Comparison of ENCODE assay signal across 1 cellular context in the genomic region with DNA sequence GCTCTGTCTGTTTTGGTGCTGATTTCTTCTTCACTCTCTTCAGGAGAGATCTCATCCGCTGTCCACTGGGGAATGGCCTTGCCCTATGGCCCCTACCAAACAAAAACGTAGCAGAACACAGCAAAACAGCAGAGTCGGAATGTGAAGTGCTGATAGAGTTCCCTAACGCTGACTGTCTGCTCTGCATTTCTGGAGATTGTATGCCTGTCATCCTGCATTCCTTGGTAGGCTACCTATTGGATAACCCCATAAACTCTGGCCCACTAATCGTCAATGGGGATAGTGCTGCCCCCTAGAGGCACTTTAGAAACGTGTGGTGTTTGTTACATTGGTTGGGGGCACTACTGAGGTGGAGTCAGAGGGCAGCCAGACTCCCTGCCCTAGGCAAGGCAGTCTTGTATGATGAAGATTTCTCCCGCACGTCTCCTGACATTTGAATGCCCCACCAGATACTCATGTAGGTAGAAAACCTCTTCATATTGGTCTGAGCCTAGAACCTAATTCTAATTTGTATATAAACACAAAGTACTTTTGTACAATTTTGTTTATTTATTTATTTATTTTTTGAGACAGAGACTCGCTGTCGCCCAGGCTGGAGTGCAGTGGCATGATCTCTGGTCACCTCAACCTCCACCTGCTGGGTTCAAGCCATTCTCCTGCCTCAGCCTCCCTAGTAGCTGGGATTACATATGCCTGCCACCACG.
A peak's percentile ranks its signal among the peaks of the same experiment; 100 is the strongest.
TF ChIP-seq lines count a peak whose summit lies in the region.

No MANE protein-coding gene starts in this region.

TF ChIP-seq in HEK293, 187 proteins besides CTCF, POLR2A, EP300 and RAD21 (continued from another document and continues in another):
- TF ChIP-seq ZBTB20 (tag by site-specific recombination; IDR thresholded peaks at IDR 0.05) = no peak
- TF ChIP-seq MYNN (tag by site-specific recombination; IDR thresholded peaks at IDR 0.05; ENCODE audit: borderline replicate concordance) = no peak
- TF ChIP-seq ZNF140 (tag by site-specific recombination; IDR thresholded peaks at IDR 0.05) = no peak
- TF ChIP-seq SCRT2 (tag by site-specific recombination; IDR thresholded peaks at IDR 0.05) = no peak
- TF ChIP-seq ZNF518A (tag by site-specific recombination; conservative IDR thresholded peaks at IDR 0.05; ENCODE audit: low read depth) = no peak
- TF ChIP-seq KLF1 (tag by site-specific recombination; IDR thresholded peaks at IDR 0.05) = no peak
- no peak for TF ChIP-seq ZNF223 (tag by site-specific recombination; IDR thresholded peaks at IDR 0.05)
- TF ChIP-seq ZNF626 (tag by site-specific recombination; IDR thresholded peaks at IDR 0.05) = no peak
- TF ChIP-seq ZNF280D (tag by site-specific recombination; IDR thresholded peaks at IDR 0.05) = no peak
- no peak for TF ChIP-seq ZNF624 (tag by site-specific recombination; IDR thresholded peaks at IDR 0.05)
- TF ChIP-seq ZNF639 (tag by site-specific recombination; IDR thresholded peaks at IDR 0.05) = no peak
- TF ChIP-seq, protein P1, sequence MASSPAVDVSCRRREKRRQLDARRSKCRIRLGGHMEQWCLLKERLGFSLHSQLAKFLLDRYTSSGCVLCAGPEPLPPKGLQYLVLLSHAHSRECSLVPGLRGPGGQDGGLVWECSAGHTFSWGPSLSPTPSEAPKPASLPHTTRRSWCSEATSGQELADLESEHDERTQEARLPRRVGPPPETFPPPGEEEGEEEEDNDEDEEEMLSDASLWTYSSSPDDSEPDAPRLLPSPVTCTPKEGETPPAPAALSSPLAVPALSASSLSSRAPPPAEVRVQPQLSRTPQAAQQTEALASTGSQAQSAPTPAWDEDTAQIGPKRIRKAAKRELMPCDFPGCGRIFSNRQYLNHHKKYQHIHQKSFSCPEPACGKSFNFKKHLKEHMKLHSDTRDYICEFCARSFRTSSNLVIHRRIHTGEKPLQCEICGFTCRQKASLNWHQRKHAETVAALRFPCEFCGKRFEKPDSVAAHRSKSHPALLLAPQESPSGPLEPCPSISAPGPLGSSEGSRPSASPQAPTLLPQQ (tag by site-specific recombination; IDR thresholded peaks at IDR 0.05) = no peak
- TF ChIP-seq ZNF302 (tag by site-specific recombination; IDR thresholded peaks at IDR 0.05; ENCODE audit: low read depth) = no peak
- TF ChIP-seq ZBTB48 (tag by site-specific recombination; IDR thresholded peaks at IDR 0.05) = 0 out of 2 replicates have a peak, but pooled peaks have one; percentile 12
- no peak for TF ChIP-seq ZBTB8A (tag by site-specific recombination; IDR thresholded peaks at IDR 0.05)
- TF ChIP-seq ZNF16 (tag by site-specific recombination; IDR thresholded peaks at IDR 0.05; ENCODE audit: low read depth) = no peak
- TF ChIP-seq ZNF544 (tag by site-specific recombination; IDR thresholded peaks at IDR 0.05) = no peak
- TF ChIP-seq ZNF701 (tag by site-specific recombination; IDR thresholded peaks at IDR 0.05) = no peak
- TF ChIP-seq ZNF350 (tag by site-specific recombination; IDR thresholded peaks at IDR 0.05) = no peak
- TF ChIP-seq ZNF76 (tag by site-specific recombination; IDR thresholded peaks at IDR 0.05; ENCODE audit: borderline replicate concordance, low read depth) = no peak
- TF ChIP-seq ZNF529 (tag by site-specific recombination; IDR thresholded peaks at IDR 0.05; ENCODE audit: insufficient replicate concordance) = no peak
- TF ChIP-seq IKZF3 (tag by site-specific recombination; IDR thresholded peaks at IDR 0.05) = peak; percentile 68
- TF ChIP-seq ZBTB17 (tag by site-specific recombination; IDR thresholded peaks at IDR 0.05) = peak; percentile 67
- no peak for TF ChIP-seq ZNF239 (tag by site-specific recombination; IDR thresholded peaks at IDR 0.05)
- peak; percentile 94 for TF ChIP-seq ZNF660 (tag by site-specific recombination; IDR thresholded peaks at IDR 0.05)
- TF ChIP-seq SCRT1 (tag by site-specific recombination; IDR thresholded peaks at IDR 0.05; ENCODE audit: borderline replicate concordance) = no peak
- TF ChIP-seq WT1 (tag by site-specific recombination; IDR thresholded peaks at IDR 0.05) = no peak
- no peak for TF ChIP-seq ZNF202 (tag by site-specific recombination; IDR thresholded peaks at IDR 0.05; ENCODE audit: borderline replicate concordance)
- no peak for TF ChIP-seq ZNF19 (tag by site-specific recombination; IDR thresholded peaks at IDR 0.05; ENCODE audit: low read depth)
- no peak for TF ChIP-seq TSHZ1 (tag by site-specific recombination; IDR thresholded peaks at IDR 0.05; ENCODE audit: borderline replicate concordance)
- no peak for TF ChIP-seq GLI2 (tag by site-specific recombination; IDR thresholded peaks at IDR 0.05; ENCODE audit: borderline replicate concordance, low read depth)
- no peak for TF ChIP-seq ZNF146 (tag by site-specific recombination; IDR thresholded peaks at IDR 0.05)
- no peak for TF ChIP-seq ZNF155 (tag by site-specific recombination; IDR thresholded peaks at IDR 0.05)
- TF ChIP-seq ZNF830 (tag by site-specific recombination; IDR thresholded peaks at IDR 0.05; ENCODE audit: low read depth) = no peak
- no peak for TF ChIP-seq KLF10 (tag by site-specific recombination; IDR thresholded peaks at IDR 0.05)
- TF ChIP-seq ZNF341 (tag by site-specific recombination; IDR thresholded peaks at IDR 0.05; ENCODE audit: low read depth) = no peak
- no peak for TF ChIP-seq ZNF473 (tag by site-specific recombination; IDR thresholded peaks at IDR 0.05)
- TF ChIP-seq, protein P2, sequence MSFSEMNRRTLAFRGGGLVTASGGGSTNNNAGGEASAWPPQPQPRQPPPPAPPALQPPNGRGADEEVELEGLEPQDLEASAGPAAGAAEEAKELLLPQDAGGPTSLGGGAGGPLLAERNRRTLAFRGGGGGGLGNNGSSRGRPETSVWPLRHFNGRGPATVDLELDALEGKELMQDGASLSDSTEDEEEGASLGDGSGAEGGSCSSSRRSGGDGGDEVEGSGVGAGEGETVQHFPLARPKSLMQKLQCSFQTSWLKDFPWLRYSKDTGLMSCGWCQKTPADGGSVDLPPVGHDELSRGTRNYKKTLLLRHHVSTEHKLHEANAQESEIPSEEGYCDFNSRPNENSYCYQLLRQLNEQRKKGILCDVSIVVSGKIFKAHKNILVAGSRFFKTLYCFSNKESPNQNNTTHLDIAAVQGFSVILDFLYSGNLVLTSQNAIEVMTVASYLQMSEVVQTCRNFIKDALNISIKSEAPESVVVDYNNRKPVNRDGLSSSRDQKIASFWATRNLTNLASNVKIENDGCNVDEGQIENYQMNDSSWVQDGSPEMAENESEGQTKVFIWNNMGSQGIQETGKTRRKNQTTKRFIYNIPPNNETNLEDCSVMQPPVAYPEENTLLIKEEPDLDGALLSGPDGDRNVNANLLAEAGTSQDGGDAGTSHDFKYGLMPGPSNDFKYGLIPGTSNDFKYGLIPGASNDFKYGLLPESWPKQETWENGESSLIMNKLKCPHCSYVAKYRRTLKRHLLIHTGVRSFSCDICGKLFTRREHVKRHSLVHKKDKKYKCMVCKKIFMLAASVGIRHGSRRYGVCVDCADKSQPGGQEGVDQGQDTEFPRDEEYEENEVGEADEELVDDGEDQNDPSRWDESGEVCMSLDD (tag by site-specific recombination; IDR thresholded peaks at IDR 0.05) = no peak
- TF ChIP-seq SALL2 (tag by site-specific recombination; IDR thresholded peaks at IDR 0.05; ENCODE audit: borderline replicate concordance) = no peak
- no peak for TF ChIP-seq GLIS2 (tag by site-specific recombination; IDR thresholded peaks at IDR 0.05)
- TF ChIP-seq, protein P3, sequence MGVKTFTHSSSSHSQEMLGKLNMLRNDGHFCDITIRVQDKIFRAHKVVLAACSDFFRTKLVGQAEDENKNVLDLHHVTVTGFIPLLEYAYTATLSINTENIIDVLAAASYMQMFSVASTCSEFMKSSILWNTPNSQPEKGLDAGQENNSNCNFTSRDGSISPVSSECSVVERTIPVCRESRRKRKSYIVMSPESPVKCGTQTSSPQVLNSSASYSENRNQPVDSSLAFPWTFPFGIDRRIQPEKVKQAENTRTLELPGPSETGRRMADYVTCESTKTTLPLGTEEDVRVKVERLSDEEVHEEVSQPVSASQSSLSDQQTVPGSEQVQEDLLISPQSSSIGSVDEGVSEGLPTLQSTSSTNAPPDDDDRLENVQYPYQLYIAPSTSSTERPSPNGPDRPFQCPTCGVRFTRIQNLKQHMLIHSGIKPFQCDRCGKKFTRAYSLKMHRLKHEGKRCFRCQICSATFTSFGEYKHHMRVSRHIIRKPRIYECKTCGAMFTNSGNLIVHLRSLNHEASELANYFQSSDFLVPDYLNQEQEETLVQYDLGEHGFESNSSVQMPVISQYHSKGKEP (tag by site-specific recombination; IDR thresholded peaks at IDR 0.05) = no peak
- TF ChIP-seq ZNF600 (tag by site-specific recombination; IDR thresholded peaks at IDR 0.05) = peak; percentile 43; the same call in 1 of the 2 replicates
- no peak for TF ChIP-seq ZNF521 (tag by site-specific recombination; IDR thresholded peaks at IDR 0.05)
